In genomic region chr6:110020888-110021287, GRCh38 we compare ENCODE assay signal across 19 cellular contexts. TPM values are rescaled to one million over a fixed set of nuclear protein-coding genes. Genes with fewer than 3 reads are reported as not detected.
DNase-seq lines count a peak whose midpoint lies in the region; ATAC-seq and TF ChIP-seq lines count a peak whose summit lies in the region.
"Had no signal": no experiment of that assay in that cellular context is flagged by ENCODE, and none has a peak within 500 bp of the region (broad histone marks: within the 10 kb centered on the region; RNA-seq: fewer than 3 reads in every experiment).

No MANE protein-coding gene starts in this region.

- no peak for ATAC-seq in HG02870 (IDR thresholded peaks at IDR 0.05; ENCODE audit: unreplicated experiment)
- ATAC-seq: HCT116, heart left ventricle, right cardiac atrium had no signal

- H3K4me3 ChIP-seq in left ventricle myocardium inferior (no peak overlapping the region), mammary epithelial cell (replicated peaks in 1 of 3; ENCODE audit: insufficient read depth in 1 of 3, low read depth in 2 of 3, low read length in 3 of 3) (no peak overlapping the region)
- H3K4me3 ChIP-seq: heart left ventricle, Peyer's patch had no signal

- H3K27me3 Mint-ChIP-seq in endothelial cell (ENCODE audit: unreplicated experiment): peaks cover 6% of the 10 kb centered on the region

- H3K79me2 ChIP-seq in mammary epithelial cell (ENCODE audit: insufficient read depth, low read length): no peaks in the 10 kb centered on the region

- CTCF ChIA-PET in mammary epithelial cell (lab: Charles Lee; ENCODE audit: low non-redundant PET): no interaction called here

- TF ChIP-seq CTCF in endothelial cell (IDR thresholded peaks at IDR 0.05; ENCODE audit: unreplicated experiment) (no peak), left ventricle myocardium inferior (IDR thresholded peaks at IDR 0.05; ENCODE audit: borderline replicate concordance) (no peak), mammary epithelial cell (conservative IDR thresholded peaks at IDR 0.05 in 1 of 2, IDR thresholded peaks at IDR 0.05 in 1 of 2; ENCODE audit: extremely low read depth in 1 of 2, insufficient read depth in 1 of 2, low read depth in 1 of 2, low read length in 2 of 2) (no peak)

- no peak overlapping the region for H3K4me3 Mint-ChIP-seq in endothelial cell (ENCODE audit: unreplicated experiment)

- BruUV-seq in mammary epithelial cell (replicated peaks; lab: Mats Ljungman, UMichigan): no TSS peak

- H3K4me1 ChIP-seq in left ventricle myocardium inferior: no peaks in the 10 kb centered on the region
- H3K4me1 ChIP-seq in mammary epithelial cell (ENCODE audit: insufficient read depth, low read length): no peaks in the 10 kb centered on the region
- H3K4me1 ChIP-seq: heart left ventricle, Peyer's patch had no signal

- WGBS in mammary epithelial cell (ENCODE audit: low coverage, missing lambda C conversion rate): 67% methylated on average over 3 of the region's 3 CpGs

- no peaks in the 10 kb centered on the region for H3K9me3 ChIP-seq in left ventricle myocardium inferior (replicated peaks)
- H3K9me3 ChIP-seq in mammary epithelial cell (replicated peaks; ENCODE audit: insufficient read depth, low read length): no peaks in the 10 kb centered on the region
- H3K9me3 ChIP-seq: heart left ventricle, Peyer's patch had no signal

- H3K9ac ChIP-seq in mammary epithelial cell (ENCODE audit: insufficient read depth, low read length): no peak overlapping the region

- no peaks in the 10 kb centered on the region for H3K9me3 Mint-ChIP-seq in endothelial cell (ENCODE audit: unreplicated experiment)

- H3K36me3 Mint-ChIP-seq in endothelial cell (ENCODE audit: low read depth, unreplicated experiment): no peaks in the 10 kb centered on the region

- no peak overlapping the region for H3K27ac ChIP-seq in left ventricle myocardium inferior (replicated peaks)
- no peak overlapping the region for H3K27ac ChIP-seq in mammary epithelial cell (ENCODE audit: insufficient read depth, low read depth, low read length)
- H3K27ac ChIP-seq: heart left ventricle, Peyer's patch had no signal

- H3K27me3 ChIP-seq in left ventricle myocardium inferior (ENCODE audit: low read depth): peaks cover 30% of the 10 kb centered on the region
- H3K27me3 ChIP-seq in mammary epithelial cell (ENCODE audit: insufficient read depth, low read length): peaks cover 3% of the 10 kb centered on the region
- H3K27me3 ChIP-seq: Peyer's patch had no signal

- H3K36me3 ChIP-seq in left ventricle myocardium inferior (no peaks in the 10 kb centered on the region), mammary epithelial cell (ENCODE audit: insufficient read depth, low read length) (no peaks in the 10 kb centered on the region)
- H3K36me3 ChIP-seq: heart left ventricle, Peyer's patch had no signal

- intact Hi-C loops in left ventricle myocardium inferior (cut with micrococcal nuclease): no loop called here
- intact Hi-C loops in mammary epithelial cell (cut with micrococcal nuclease): no loop called here

- no peak overlapping the region for H3K4me2 ChIP-seq in mammary epithelial cell (ENCODE audit: insufficient read depth, low read depth, low read length)

- no peak overlapping the region for H2AFZ ChIP-seq in mammary epithelial cell (ENCODE audit: low read depth, low read length)

- peak overlapping the region; percentile 85 for H3K27ac Mint-ChIP-seq in endothelial cell (ENCODE audit: unreplicated experiment)

- DNase-seq in AML-193 (lab: John Stamatoyannopoulos, UW) (peak; percentile 77 to 83), GF-D8 (lab: John Stamatoyannopoulos, UW) (peak; percentile 43), SKM-1 treated with dmso at 0.1 percent for 144 hours (lab: John Stamatoyannopoulos, UW; ENCODE audit: unreplicated experiment) (peak; percentile 53), endothelial cell (ENCODE audit: low spot score) (peak; percentile 24), DMS153 treated with DMSO at 0.1 percent for 48 hours (lab: John Stamatoyannopoulos, UW; ENCODE audit: unreplicated experiment) (no peak), left ventricle myocardium inferior (no peak), mammary epithelial cell (no peak)
- DNase-seq: activated CD4-positive, CD25-positive, alpha-beta regulatory T cell; heart left ventricle; MM.1S; NCI-H526; Peyer's patch; right cardiac atrium had no signal

- dilution Hi-C loops in mammary epithelial cell (cut with HindIII; ENCODE audit: low sequenced_read_pairs): no loop called here

- H4K20me1 ChIP-seq in mammary epithelial cell (ENCODE audit: insufficient read depth, low read length): no peaks in the 10 kb centered on the region

- H3K4me1 Mint-ChIP-seq in endothelial cell (ENCODE audit: unreplicated experiment): peaks cover 21% of the 10 kb centered on the region

- in situ Hi-C loops in mammary epithelial cell (cut with MboI; ENCODE audit: low sequenced_read_pairs in 2 of 2): no loop called here

RNA-seq across cellular contexts. Expression of gene GPR6, which starts 42.8 kb away (rescaled TPM):
- total RNA-seq in endothelial cell (ENCODE audit: unreplicated experiment) (not detected), left ventricle myocardium inferior (not detected), mammary epithelial cell (not detected)
- polyA plus RNA-seq in mammary epithelial cell: not detected
- not detected for polyA minus RNA-seq in mammary epithelial cell
- total RNA-seq: cardiac septum, fibroblast of lung, heart left ventricle, Peyer's patch, right cardiac atrium, subcutaneous adipose tissue had no signal
- polyA plus RNA-seq: adipose tissue, fibroblast of lung, heart left ventricle, right cardiac atrium had no signal

Comparison
In these comparisons a context has a peak if more than half of its experiments do, and no peak if none do; other contexts are left out.
1. DNase-seq: peak in AML-193 (2 of 2), GF-D8 (single experiment), SKM-1 treated with dmso at 0.1 percent for 144 hours (single experiment) and endothelial cell (single experiment); none in DMS153 treated with DMSO at 0.1 percent for 48 hours (single experiment), left ventricle myocardium inferior (single experiment) and mammary epithelial cell (single experiment).